ENCODE assay signal across 1 cellular context in genomic region chr9:107480386-107480789, GRCh38.
TF ChIP-seq lines count a peak whose summit lies in the region.

No MANE protein-coding gene starts in this region.

TF ChIP-seq in GM23338, 12 proteins besides CTCF, POLR2A, EP300 and RAD21 (continued from another document):
- TF ChIP-seq ZNF462 (CRISPR knock-in tag; IDR thresholded peaks at IDR 0.05) = no peak
- TF ChIP-seq, protein P1, sequence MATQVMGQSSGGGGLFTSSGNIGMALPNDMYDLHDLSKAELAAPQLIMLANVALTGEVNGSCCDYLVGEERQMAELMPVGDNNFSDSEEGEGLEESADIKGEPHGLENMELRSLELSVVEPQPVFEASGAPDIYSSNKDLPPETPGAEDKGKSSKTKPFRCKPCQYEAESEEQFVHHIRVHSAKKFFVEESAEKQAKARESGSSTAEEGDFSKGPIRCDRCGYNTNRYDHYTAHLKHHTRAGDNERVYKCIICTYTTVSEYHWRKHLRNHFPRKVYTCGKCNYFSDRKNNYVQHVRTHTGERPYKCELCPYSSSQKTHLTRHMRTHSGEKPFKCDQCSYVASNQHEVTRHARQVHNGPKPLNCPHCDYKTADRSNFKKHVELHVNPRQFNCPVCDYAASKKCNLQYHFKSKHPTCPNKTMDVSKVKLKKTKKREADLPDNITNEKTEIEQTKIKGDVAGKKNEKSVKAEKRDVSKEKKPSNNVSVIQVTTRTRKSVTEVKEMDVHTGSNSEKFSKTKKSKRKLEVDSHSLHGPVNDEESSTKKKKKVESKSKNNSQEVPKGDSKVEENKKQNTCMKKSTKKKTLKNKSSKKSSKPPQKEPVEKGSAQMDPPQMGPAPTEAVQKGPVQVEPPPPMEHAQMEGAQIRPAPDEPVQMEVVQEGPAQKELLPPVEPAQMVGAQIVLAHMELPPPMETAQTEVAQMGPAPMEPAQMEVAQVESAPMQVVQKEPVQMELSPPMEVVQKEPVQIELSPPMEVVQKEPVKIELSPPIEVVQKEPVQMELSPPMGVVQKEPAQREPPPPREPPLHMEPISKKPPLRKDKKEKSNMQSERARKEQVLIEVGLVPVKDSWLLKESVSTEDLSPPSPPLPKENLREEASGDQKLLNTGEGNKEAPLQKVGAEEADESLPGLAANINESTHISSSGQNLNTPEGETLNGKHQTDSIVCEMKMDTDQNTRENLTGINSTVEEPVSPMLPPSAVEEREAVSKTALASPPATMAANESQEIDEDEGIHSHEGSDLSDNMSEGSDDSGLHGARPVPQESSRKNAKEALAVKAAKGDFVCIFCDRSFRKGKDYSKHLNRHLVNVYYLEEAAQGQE (IDR thresholded peaks at IDR 0.05; ENCODE audit: unreplicated experiment) = no peak
